ENCODE assay signal across 11 cellular contexts in genomic region chr4:8442596-8443358, GRCh38. TPM values are rescaled to one million over a fixed set of nuclear protein-coding genes. Genes with fewer than 3 reads are reported as not detected.
DNase-seq lines count a peak whose midpoint lies in the region; ATAC-seq and TF ChIP-seq lines count a peak whose summit lies in the region.
"Had no signal": no experiment of that assay in that cellular context is flagged by ENCODE, and none has a peak within 500 bp of the region (broad histone marks: within the 10 kb centered on the region; RNA-seq: fewer than 3 reads in every experiment).

No MANE protein-coding gene starts in this region.

- no peaks in the 10 kb centered on the region for H3K9me3 Mint-ChIP-seq in activated CD4-positive, alpha-beta T cell treated with anti-CD3 and anti-CD28 coated beads for 36 hours (ENCODE audit: low read depth)

- H3K27ac ChIP-seq in RWPE2 (ENCODE audit: poor library complexity, severe bottlenecking) (no peak overlapping the region), rectal smooth muscle tissue (ENCODE audit: low read depth, low read length) (no peak overlapping the region)

- H3K9ac ChIP-seq in rectal smooth muscle tissue (ENCODE audit: low read length): no peak overlapping the region

- intact Hi-C loops in activated CD4-positive, alpha-beta T cell treated with anti-CD3 and anti-CD28 coated beads for 36 hours (cut with DNase I, micrococcal nuclease): loop anchor here in 1 of 2 experiments (5.0 kb wide), 2 partner anchors 1375 to 1660 kb away; partner anchors contain the start of genes GRPEL1 and KIAA0232
- intact Hi-C loops in posterior cingulate gyrus (cut with DNase I): no loop called here

- no peak for DNase-seq in activated CD4-positive, alpha-beta T cell treated with anti-CD3 and anti-CD28 coated beads for 36 hours
- DNase-seq in activated CD4-positive, alpha-beta T cell treated with anti-CD3 and anti-CD28 coated beads for 48 hours: no peak
- no peak for DNase-seq in RWPE2 (ENCODE audit: low spot score)
- no peak for DNase-seq in epithelial cell of proximal tubule (ENCODE audit: low read depth)
- no peak for DNase-seq in dermis blood vessel endothelial cell
- DNase-seq in activated CD4-positive, alpha-beta T cell treated with anti-CD3 and anti-CD28 coated beads for 4 hours: no peak
- no peak for DNase-seq in posterior cingulate gyrus
- DNase-seq: activated CD4-positive, CD25-positive, alpha-beta regulatory T cell treated with anti-CD3 and anti-CD28 coated beads, Interleukin-2, amount 50 U/mL, for 72 hours; cerebellar nuclear complex; MG63 had no signal

- H3K27me3 Mint-ChIP-seq in activated CD4-positive, alpha-beta T cell treated with anti-CD3 and anti-CD28 coated beads for 36 hours: no peaks in the 10 kb centered on the region

- peaks cover 13% of the 10 kb centered on the region for H3K36me3 Mint-ChIP-seq in activated CD4-positive, alpha-beta T cell treated with anti-CD3 and anti-CD28 coated beads for 36 hours (ENCODE audit: low read depth)

- H3K4me3 Mint-ChIP-seq in activated CD4-positive, alpha-beta T cell treated with anti-CD3 and anti-CD28 coated beads for 36 hours: peak overlapping the region; percentile 93

- H3K4me1 ChIP-seq in RWPE2 (ENCODE audit: insufficient read depth, poor library complexity, severe bottlenecking): peaks cover 33% of the 10 kb centered on the region
- H3K4me1 ChIP-seq in rectal smooth muscle tissue (ENCODE audit: control insufficient read depth, insufficient read depth, low read length): peaks cover 16% of the 10 kb centered on the region

- H3K27me3 ChIP-seq in RWPE2 (ENCODE audit: insufficient read depth, poor library complexity, severe bottlenecking) (no peaks in the 10 kb centered on the region), rectal smooth muscle tissue (ENCODE audit: control insufficient read depth, insufficient read depth, low read length) (no peaks in the 10 kb centered on the region)
- H3K27me3 ChIP-seq: MG63 had no signal

- no peaks in the 10 kb centered on the region for H3K9me3 ChIP-seq in RWPE2 (ENCODE audit: severe bottlenecking)
- H3K9me3 ChIP-seq: MG63 had no signal

- H3K4me3 ChIP-seq in RWPE2 (ENCODE audit: severe bottlenecking): peak overlapping the region; percentile 98
- H3K4me3 ChIP-seq in epithelial cell of proximal tubule (ENCODE audit: low read depth, low read length): peak overlapping the region; percentile 96
- H3K4me3 ChIP-seq in rectal smooth muscle tissue (ENCODE audit: low read length): peak overlapping the region; percentile 77

- CTCF ChIA-PET in activated CD4-positive, alpha-beta T cell treated with anti-CD3 and anti-CD28 coated beads for 36 hours (lab: Charles Lee): no interaction called here

- ATAC-seq in activated CD4-positive, alpha-beta T cell treated with anti-CD3 and anti-CD28 coated beads for 36 hours: no peak
- no peak for ATAC-seq in RWPE2 (ENCODE audit: low read depth)

- POLR2A ChIA-PET in activated CD4-positive, alpha-beta T cell treated with anti-CD3 and anti-CD28 coated beads for 36 hours (lab: Charles Lee): no interaction called here

- TF ChIP-seq CTCF in RWPE2 (IDR thresholded peaks at IDR 0.05; ENCODE audit: poor library complexity, severe bottlenecking): no peak
- no peak for TF ChIP-seq CTCF in epithelial cell of proximal tubule (conservative IDR thresholded peaks at IDR 0.05; ENCODE audit: low read depth, low read length)

- H3K4me1 Mint-ChIP-seq in activated CD4-positive, alpha-beta T cell treated with anti-CD3 and anti-CD28 coated beads for 36 hours: peaks cover 59% of the 10 kb centered on the region

- H3K27ac Mint-ChIP-seq in activated CD4-positive, alpha-beta T cell treated with anti-CD3 and anti-CD28 coated beads for 36 hours: no peak overlapping the region

- peaks cover 20% of the 10 kb centered on the region for H3K36me3 ChIP-seq in RWPE2 (ENCODE audit: low read depth)
- peaks cover 7% of the 10 kb centered on the region for H3K36me3 ChIP-seq in rectal smooth muscle tissue (ENCODE audit: control insufficient read depth, insufficient read depth, low read length)
- H3K36me3 ChIP-seq: MG63 had no signal

RNA-seq across cellular contexts. Expression of gene TRMT44, which starts 2.2 kb away (rescaled TPM):
- total RNA-seq in activated CD4-positive, alpha-beta T cell treated with anti-CD3 and anti-CD28 coated beads for 36 hours: 10 to 100 TPM; 20.1 to 24.5 TPM
- total RNA-seq in epithelial cell of proximal tubule (17.8 and 17.9 TPM in 2 replicates), dermis blood vessel endothelial cell (14.9 and 23.0 TPM in 2 replicates)

RNA-seq across cellular contexts. Expression of gene ACOX3, which starts 2.3 kb away (rescaled TPM):
- 10 to 100 TPM; 20.5 to 29.3 TPM for total RNA-seq in activated CD4-positive, alpha-beta T cell treated with anti-CD3 and anti-CD28 coated beads for 36 hours
- total RNA-seq in epithelial cell of proximal tubule: 10.5 and 16.0 TPM in 2 replicates
- total RNA-seq in dermis blood vessel endothelial cell: 29.3 and 44.2 TPM in 2 replicates
